24 cellular contexts compared by ENCODE assay signal in genomic region chr18:52781113-52781512, GRCh38.
"Had no signal": no experiment of that assay in that cellular context is flagged by ENCODE, and none has a peak within 500 bp of the region (broad histone marks: within the 10 kb centered on the region; RNA-seq: fewer than 3 reads in every experiment).

No MANE protein-coding gene starts in this region.

- H3K27ac ChIP-seq: ovary, parathyroid adenoma, psoas muscle, right lobe of liver, sigmoid colon, stomach, thoracic aorta, thyroid gland, tibial nerve, upper lobe of left lung, vagina had no signal

- DNase-seq: natural killer cell; occipital lobe; ovary; posterior cingulate gyrus; psoas muscle; right cardiac atrium; right lobe of liver; sigmoid colon; small intestine; stimulated activated CD4-positive, alpha-beta T cell treated with anti-CD3 and anti-CD28 coated beads, Interleukin-15, amount 100 ng/mL, for 24 hours; stimulated activated CD4-positive, alpha-beta T cell treated with anti-CD3 and anti-CD28 coated beads, Interleukin-2, amount 100 ng/mL, for 24 hours; stimulated activated CD4-positive, alpha-beta T cell treated with anti-CD3 and anti-CD28 coated beads, Interleukin-2, amount 100 ng/mL, for 48 hours; stimulated activated CD4-positive, alpha-beta T cell treated with anti-CD3 and anti-CD28 coated beads, Interleukin-4, amount 100 ng/mL, for 24 hours; stimulated activated naive B cell treated with anti-CD40 and anti-IgM and Interleukin-4, amounts not matched to agents 10 μg/mL and 1 μg/mL and 100 μg/mL, for 72 hours; stimulated activated naive CD4-positive, alpha-beta T cell treated with Interleukin-2 at 50 U/mL for 16 hours; stomach; thyroid gland; trophoblast cell; upper lobe of left lung had no signal

- H3K36me3 ChIP-seq: ovary, right lobe of liver, sigmoid colon, stomach, thoracic aorta, thyroid gland, tibial nerve, upper lobe of left lung, vagina had no signal

- H3K9ac ChIP-seq: parathyroid adenoma had no signal

- H2AFZ ChIP-seq: parathyroid adenoma had no signal

- ATAC-seq: natural killer cell; psoas muscle; right cardiac atrium; right lobe of liver; stimulated activated effector memory CD8-positive, alpha-beta T cell treated with anti-CD3 and anti-CD28 coated beads, Interleukin-12 subunit alpha, Interleukin-12 subunit beta, amount 100 ng/mL, for 72 hours; stimulated activated naive B cell treated with anti-CD40 and anti-IgM and Interleukin-4, amounts not matched to agents 10 μg/mL and 1 μg/mL and 100 μg/mL, for 72 hours had no signal

- H3K4me1 ChIP-seq: parathyroid adenoma, psoas muscle, right lobe of liver, stomach, thyroid gland, tibial nerve, upper lobe of left lung, vagina had no signal

- H3K27me3 ChIP-seq: ovary, right lobe of liver, sigmoid colon, stomach, thyroid gland, tibial nerve, upper lobe of left lung, vagina had no signal

- H3K9me3 ChIP-seq: ovary, psoas muscle, right lobe of liver, sigmoid colon, stomach, thoracic aorta, thyroid gland, tibial nerve, upper lobe of left lung, vagina had no signal

- H3K4me3 ChIP-seq: ovary, psoas muscle, right lobe of liver, sigmoid colon, stomach, thoracic aorta, thyroid gland, tibial nerve, upper lobe of left lung, vagina had no signal
